7 cellular contexts compared by ENCODE assay signal in genomic region chr1:27634982-27635362, GRCh38. TPM values are rescaled to one million over a fixed set of nuclear protein-coding genes. Genes with fewer than 3 reads are reported as not detected.
DNase-seq lines count a peak whose midpoint lies in the region; ATAC-seq and TF ChIP-seq lines count a peak whose summit lies in the region.

FGR (minus strand) TSS chr1:27635185; CDS start chr1:27623916, 11,269 bp downstream.

- H2AFZ ChIP-seq in KMS-11 (ENCODE audit: low read depth), result 0 out of 2 replicates have a peak within 1 kb of the TSS, but pooled peaks have one; percentile 6

- intact Hi-C loops in breast epithelium (cut with DNase I; ENCODE audit: low total_unique reads), result no loop called here

- H3K27ac ChIP-seq in KMS-11 (no peak within 1 kb of the TSS), breast epithelium (peak within 1 kb of the TSS; percentile 61 to 82), substantia nigra (ENCODE audit: low read depth, low read length, poor library complexity, severe bottlenecking) (peak within 1 kb of the TSS; percentile 0)

- ATAC-seq in left lobe of liver (peak; percentile 34), GM18858 (IDR thresholded peaks at IDR 0.05; ENCODE audit: unreplicated experiment) (no peak), GM21737 (IDR thresholded peaks at IDR 0.05; ENCODE audit: unreplicated experiment) (no peak)

- H4K20me1 ChIP-seq in KMS-11 (ENCODE audit: insufficient read depth), result no peaks in the 10 kb centered on the region

- no peak for DNase-seq in breast epithelium (ENCODE audit: low spot score in 2 of 2)
- DNase-seq in left lobe of liver (ENCODE audit: low spot score), result no peak
- no peak for DNase-seq in substantia nigra (lab: John Stamatoyannopoulos, UW)
- no peak for DNase-seq in activated gamma-delta T cell treated with Interleukin-2 at 50 U/mL for 16 hours

- no peak for TF ChIP-seq POLR2A in breast epithelium (IDR thresholded peaks at IDR 0.05)

- no peaks in the 10 kb centered on the region for H3K9me3 ChIP-seq in breast epithelium

- no peak within 1 kb of the TSS for H3K9ac ChIP-seq in KMS-11

- H3K36me3 ChIP-seq in KMS-11 (ENCODE audit: insufficient read depth), result no peaks in the 10 kb centered on the region
- H3K36me3 ChIP-seq in breast epithelium, result no peaks in the 10 kb centered on the region

- H3K27me3 ChIP-seq in KMS-11 (ENCODE audit: insufficient read depth, low read depth) (no peaks in the 10 kb centered on the region), breast epithelium (no peaks in the 10 kb centered on the region)

- TF ChIP-seq CTCF in KMS-11 (conservative IDR thresholded peaks at IDR 0.05; ENCODE audit: low read depth, low read length) (no peak), breast epithelium (IDR thresholded peaks at IDR 0.05) (no peak)

- H3K79me2 ChIP-seq in KMS-11 (ENCODE audit: insufficient read depth, low read depth), result no peaks in the 10 kb centered on the region

- H3K4me3 ChIP-seq in KMS-11 (IDR thresholded peaks at IDR 0.05; ENCODE audit: insufficient read depth, low read depth, low read length) (no peak within 1 kb of the TSS), breast epithelium (peak within 1 kb of the TSS; percentile 54 to 70 (median 61))

- no peak within 1 kb of the TSS for H3K4me2 ChIP-seq in KMS-11

- H3K4me1 ChIP-seq in KMS-11 (ENCODE audit: low read depth, poor library complexity, severe bottlenecking) (peaks cover 35% of the 10 kb centered on the region), breast epithelium (no peaks in the 10 kb centered on the region)

RNA-seq across cellular contexts. Expression of gene FGR, which starts in this region (rescaled TPM):
- 10 to 100 TPM; 22.1 to 46.9 (median 24.3) TPM for total RNA-seq in breast epithelium
- total RNA-seq in left lobe of liver, result 3.0 TPM
